1 cellular context compared by ENCODE assay signal in genomic region chr1:202462342-202463076, GRCh38.
A peak's percentile ranks its signal among the peaks of the same experiment; 100 is the strongest.
TF ChIP-seq lines count a peak whose summit lies in the region.

No MANE protein-coding gene starts in this region.

TF ChIP-seq in HEK293, 187 proteins besides CTCF, POLR2A, EP300 and RAD21 (continued from another document):
- TF ChIP-seq ZNF366 (tag by site-specific recombination; conservative IDR thresholded peaks at IDR 0.05) (no peak), ZNF677 (tag by site-specific recombination; IDR thresholded peaks at IDR 0.05) (no peak), ZXDB (tag by site-specific recombination; IDR thresholded peaks at IDR 0.05) (0 out of 2 replicates have a peak, but pooled peaks have one; percentile 18), ZNF658 (tag by site-specific recombination; IDR thresholded peaks at IDR 0.05) (no peak), YY1 (tag by site-specific recombination; IDR thresholded peaks at IDR 0.05) (no peak), ZFP3 (tag by site-specific recombination; IDR thresholded peaks at IDR 0.05; ENCODE audit: low read depth) (no peak), ZNF596 (tag by site-specific recombination; IDR thresholded peaks at IDR 0.05) (no peak), ZBTB7A (tag by site-specific recombination; IDR thresholded peaks at IDR 0.05; ENCODE audit: low read depth) (no peak), ZSCAN30 (tag by site-specific recombination; IDR thresholded peaks at IDR 0.05) (no peak), ZNF561 (tag by site-specific recombination; IDR thresholded peaks at IDR 0.05; ENCODE audit: borderline replicate concordance) (no peak), ZNF623 (tag by site-specific recombination; IDR thresholded peaks at IDR 0.05) (no peak)
